In genomic region chr12:123506843-123507236, GRCh38 we compare ENCODE assay signal across 16 cellular contexts. TPM values are rescaled to one million over a fixed set of nuclear protein-coding genes. Genes with fewer than 3 reads are reported as not detected.
DNase-seq lines count a peak whose midpoint lies in the region; TF ChIP-seq lines count a peak whose summit lies in the region.
"Had no signal": no experiment of that assay in that cellular context is flagged by ENCODE, and none has a peak within 500 bp of the region (broad histone marks: within the 10 kb centered on the region; RNA-seq: fewer than 3 reads in every experiment).

No MANE protein-coding gene starts in this region.

- H3K27ac Mint-ChIP-seq in endothelial cell (ENCODE audit: unreplicated experiment) = no peak overlapping the region
- H3K27ac Mint-ChIP-seq: CD8-positive, alpha-beta T cell had no signal

- H3K79me2 ChIP-seq in Karpas-422 (ENCODE audit: low read length) (no peaks in the 10 kb centered on the region), osteoblast (ENCODE audit: insufficient read depth, low read length) (peaks cover 25% of the 10 kb centered on the region)

- H3K4me1 Mint-ChIP-seq in endothelial cell (ENCODE audit: unreplicated experiment) = peaks cover 4% of the 10 kb centered on the region

- POLR2A ChIA-PET in GM10248 (lab: Yijun Ruan, JAX) = interaction anchor here (0.5 to 1.1 kb wide), 2 partner anchors 29 to 274 kb away, joined by 3 to 4 read pairs; partner anchors contain the start of genes MPHOSPH9 and MTRFR

- peak; percentile 23 for DNase-seq in Karpas-422
- DNase-seq in endothelial cell (ENCODE audit: low spot score) = no peak
- DNase-seq in osteoblast (ENCODE audit: insufficient read length, low spot score, missing footprints) = peak; percentile 72
- no peak for DNase-seq in effector CD4-positive, alpha-beta T cell
- no peak for DNase-seq in activated gamma-delta T cell (lab: John Stamatoyannopoulos, UW)
- no peak for DNase-seq in GM10248 (ENCODE audit: extremely low spot score)
- no peak for DNase-seq in retina
- DNase-seq: C1 segment of cervical spinal cord; Caco-2; CD8-positive, alpha-beta T cell; DMS153; DND-41; GOT3; H7; HCEC 1CT had no signal

- H3K36me3 Mint-ChIP-seq in endothelial cell (ENCODE audit: low read depth, unreplicated experiment) = peaks cover 26% of the 10 kb centered on the region
- H3K36me3 Mint-ChIP-seq: CD8-positive, alpha-beta T cell had no signal

- H3K4me1 ChIP-seq in Karpas-422 (ENCODE audit: low read length) (no peaks in the 10 kb centered on the region), osteoblast (ENCODE audit: insufficient read depth, low read length) (no peaks in the 10 kb centered on the region)
- H3K4me1 ChIP-seq: Caco-2 had no signal

- H3K4me3 Mint-ChIP-seq in endothelial cell (ENCODE audit: unreplicated experiment) = peak overlapping the region; percentile 35
- H3K4me3 Mint-ChIP-seq: CD8-positive, alpha-beta T cell had no signal

- no peaks in the 10 kb centered on the region for H3K9me3 Mint-ChIP-seq in endothelial cell (ENCODE audit: unreplicated experiment)
- H3K9me3 Mint-ChIP-seq: CD8-positive, alpha-beta T cell had no signal

- CTCF ChIA-PET in GM10248 (lab: Yijun Ruan, JAX) = interaction anchor here (1.5 kb wide), 1 partner anchor 11 kb away, joined by 4 read pairs; no protein-coding TSS in a partner anchor

- H4K20me1 ChIP-seq in Karpas-422 (ENCODE audit: insufficient read depth, low read depth, low read length) = no peaks in the 10 kb centered on the region
- no peaks in the 10 kb centered on the region for H4K20me1 ChIP-seq in osteoblast (ENCODE audit: insufficient read depth, low read length)

- H3K27ac ChIP-seq in Karpas-422 (ENCODE audit: low read length) (no peak overlapping the region), osteoblast (ENCODE audit: low read depth, low read length) (no peak overlapping the region)

- no peak overlapping the region for H3K4me3 ChIP-seq in Karpas-422 (ENCODE audit: low read length)
- H3K4me3 ChIP-seq in osteoblast (ENCODE audit: insufficient read depth, low read length) = no peak overlapping the region
- H3K4me3 ChIP-seq: GM12878 had no signal

- H3K36me3 ChIP-seq in Karpas-422 (ENCODE audit: insufficient read depth, low read length) (no peaks in the 10 kb centered on the region), osteoblast (ENCODE audit: insufficient read depth, low read length) (peaks cover 16% of the 10 kb centered on the region)

- TF ChIP-seq CTCF in endothelial cell (IDR thresholded peaks at IDR 0.05; ENCODE audit: unreplicated experiment) (no peak), osteoblast (IDR thresholded peaks at IDR 0.05; ENCODE audit: extremely low read depth, low read depth, low read length) (no peak), GM10248 (IDR thresholded peaks at IDR 0.05; ENCODE audit: control extremely low read depth, extremely low read depth, low read depth, missing control alignments) (no peak)

- H3K9me2 ChIP-seq in Karpas-422 (replicated peaks; ENCODE audit: insufficient read depth, low read length) = no peaks in the 10 kb centered on the region

- no peak overlapping the region for H3K4me2 ChIP-seq in Karpas-422 (ENCODE audit: low read depth, low read length, poor library complexity, severe bottlenecking)
- H3K4me2 ChIP-seq in osteoblast (ENCODE audit: insufficient read depth, low read length) = no peak overlapping the region

- peaks cover 8% of the 10 kb centered on the region for H3K27me3 Mint-ChIP-seq in endothelial cell (ENCODE audit: unreplicated experiment)

- H2AFZ ChIP-seq in Karpas-422 (ENCODE audit: low read length) (no peak overlapping the region), osteoblast (ENCODE audit: low read length) (no peak overlapping the region)

- no peak overlapping the region for H3K9ac ChIP-seq in Karpas-422 (ENCODE audit: low read length)

- H3K27me3 ChIP-seq in Karpas-422 (ENCODE audit: low read length) = no peaks in the 10 kb centered on the region
- H3K27me3 ChIP-seq in osteoblast (ENCODE audit: insufficient read depth, low read length) = no peaks in the 10 kb centered on the region

- H3K9me3 ChIP-seq in Karpas-422 (ENCODE audit: low read length) (no peaks in the 10 kb centered on the region), osteoblast (ENCODE audit: low read depth, low read length) (no peaks in the 10 kb centered on the region)
- H3K9me3 ChIP-seq: Caco-2 had no signal

RNA-seq across cellular contexts. Expression of gene RILPL1, which starts 26.7 kb away (rescaled TPM):
- 0.07 TPM in 1 of 2 replicates, not detected in the other for total RNA-seq in Karpas-422 (2014; rRNA removed; shearing (Covaris generic); ENCODE audit: low replicate concordance)
- total RNA-seq in endothelial cell (ENCODE audit: unreplicated experiment) = 19.8 TPM
- 14.7 and 16.3 TPM in 2 replicates for total RNA-seq in osteoblast

RNA-seq across cellular contexts. Expression of gene SNRNP35, which starts 48.9 kb away (rescaled TPM):
- total RNA-seq in Karpas-422 (2014; rRNA removed; shearing (Covaris generic); ENCODE audit: low replicate concordance) = 12.6 and 25.3 TPM in 2 replicates
- total RNA-seq in endothelial cell (ENCODE audit: unreplicated experiment) = 18.8 TPM
- 10.3 and 15.6 TPM in 2 replicates for total RNA-seq in osteoblast

Comparison
In these comparisons a context has a peak if more than half of its experiments do, and no peak if none do; other contexts are left out.
1. DNase-seq: peak in Karpas-422 (single experiment) and osteoblast (single experiment); none in endothelial cell (single experiment), effector CD4-positive, alpha-beta T cell (single experiment), activated gamma-delta T cell (single experiment), GM10248 (single experiment) and retina (single experiment).
2. RNA of gene RILPL1, which starts 26.7 kb away (total RNA-seq): 19.8 TPM in endothelial cell (single experiment) and 14.7 to 16.3 TPM in osteoblast; 0.07 TPM in Karpas-422; every median in the first group is over 10 times any median in the second.